ENCODE assay signal across 24 cellular contexts in genomic region chr2:23469142-23469540, GRCh38.
"Had no signal": no experiment of that assay in that cellular context is flagged by ENCODE, and none has a peak within 500 bp of the region (broad histone marks: within the 10 kb centered on the region; RNA-seq: fewer than 3 reads in every experiment).

No MANE protein-coding gene starts in this region.

- H3K4me3 ChIP-seq: ascending aorta, body of pancreas, SJSA1 had no signal

- DNase-seq: activated CD4-positive, alpha-beta T cell treated with anti-CD3 and anti-CD28 coated beads for 4 hours; activated CD8-positive, alpha-beta memory T cell treated with anti-CD3 and anti-CD28 coated beads, Interleukin-2, amount 50 U/mL, for 48 hours; activated CD8-positive, alpha-beta T cell treated with anti-CD3 and anti-CD28 coated beads, Interleukin-2, amount 10 ng/mL, durations not matched to agents 7 days and 5 days; activated T-cell treated with anti-CD3 and anti-CD28 coated beads, Interleukin-2, amount 50 U/mL, for 1 hour; body of pancreas; NCI-H1092; NCI-H1417; NCI-H1694; NCI-H2029; NCI-H345; NCI-H510A; NCI-H526 treated with DMSO at 0.1 percent for 48 hours; NK-92 treated with Interleukin-12 subunit alpha and Interleukin-12 subunit beta, amount 100 ng/mL, for 24 hours; OCI-M1; Right ventricle myocardium superior; SW 1271 had no signal

- H3K4me2 ChIP-seq: KMS-11 had no signal

- H3K27me3 ChIP-seq: ascending aorta, body of pancreas, SJSA1 had no signal

- H3K27ac ChIP-seq: ascending aorta, body of pancreas, KMS-11, RWPE1, SJSA1 had no signal

- H3K4me1 ChIP-seq: body of pancreas, SJSA1 had no signal

- H3K9me3 ChIP-seq: ascending aorta, body of pancreas, SJSA1 had no signal

- FAIRE-seq: bronchial epithelial cell had no signal

- ATAC-seq: activated CD4-positive, CD25-positive, alpha-beta regulatory T cell treated with anti-CD3 and anti-CD28 coated beads, Interleukin-2, amount 50 U/mL, for 24 hours; activated CD8-positive, alpha-beta T cell treated with anti-CD3 and anti-CD28 coated beads, Interleukin-2, amount 10 ng/mL, durations not matched to agents 7 days and 5 days; body of pancreas; Panc1; SK-N-SH treated with all-trans-retinoic acid at 6 μM for 48 hours had no signal

- H3K36me3 ChIP-seq: ascending aorta, SJSA1 had no signal

- H3K9ac ChIP-seq: KMS-11 had no signal
